Comparison of ENCODE assay signal across 1 cellular context in the genomic region with DNA sequence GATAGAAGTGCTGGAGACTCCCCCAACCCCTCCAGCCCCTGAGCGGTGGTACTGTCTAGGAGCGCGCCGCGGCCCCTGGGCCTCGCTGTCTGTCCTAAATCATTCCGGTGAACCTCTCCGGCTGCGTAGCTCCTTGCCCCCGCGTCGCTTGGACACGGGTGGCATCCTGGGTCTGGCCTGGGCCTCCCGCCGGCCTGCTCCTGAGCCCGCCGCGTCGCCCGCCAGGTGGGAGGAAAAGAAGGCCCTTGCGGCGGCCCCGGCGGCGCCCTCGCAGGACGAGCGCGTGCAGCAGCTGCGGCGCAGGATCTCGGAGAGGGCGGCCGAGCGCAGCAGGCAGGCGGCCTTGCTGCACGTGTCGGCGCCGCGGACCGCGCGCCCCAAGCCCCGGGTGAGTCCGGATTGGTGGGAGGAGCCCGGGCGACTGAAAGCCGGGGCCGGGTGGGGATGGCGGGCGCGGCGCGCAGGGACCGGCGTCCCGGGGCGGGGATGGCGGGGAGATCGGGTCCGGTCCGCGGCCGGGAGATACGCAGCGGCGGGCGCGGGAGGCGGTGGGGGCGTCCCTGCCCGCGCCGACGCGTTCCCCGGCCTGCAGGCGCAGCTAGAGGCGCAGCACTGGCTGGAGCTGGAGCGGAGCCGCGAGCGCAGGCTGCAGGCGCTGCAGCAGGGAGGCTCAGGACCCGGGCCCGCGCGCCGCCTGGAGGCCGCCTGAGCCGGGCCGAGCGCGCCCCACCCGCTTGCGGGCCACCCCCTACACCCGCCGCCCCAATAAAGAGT.
TF ChIP-seq lines count a peak whose summit lies in the region.

No MANE protein-coding gene starts in this region.

TF ChIP-seq in WTC11, 78 proteins besides CTCF, POLR2A, EP300 and RAD21 (continued from another document):
- no peak for TF ChIP-seq USF1 (CRISPR knock-in tag; IDR thresholded peaks at IDR 0.05)
- TF ChIP-seq, protein P1, sequence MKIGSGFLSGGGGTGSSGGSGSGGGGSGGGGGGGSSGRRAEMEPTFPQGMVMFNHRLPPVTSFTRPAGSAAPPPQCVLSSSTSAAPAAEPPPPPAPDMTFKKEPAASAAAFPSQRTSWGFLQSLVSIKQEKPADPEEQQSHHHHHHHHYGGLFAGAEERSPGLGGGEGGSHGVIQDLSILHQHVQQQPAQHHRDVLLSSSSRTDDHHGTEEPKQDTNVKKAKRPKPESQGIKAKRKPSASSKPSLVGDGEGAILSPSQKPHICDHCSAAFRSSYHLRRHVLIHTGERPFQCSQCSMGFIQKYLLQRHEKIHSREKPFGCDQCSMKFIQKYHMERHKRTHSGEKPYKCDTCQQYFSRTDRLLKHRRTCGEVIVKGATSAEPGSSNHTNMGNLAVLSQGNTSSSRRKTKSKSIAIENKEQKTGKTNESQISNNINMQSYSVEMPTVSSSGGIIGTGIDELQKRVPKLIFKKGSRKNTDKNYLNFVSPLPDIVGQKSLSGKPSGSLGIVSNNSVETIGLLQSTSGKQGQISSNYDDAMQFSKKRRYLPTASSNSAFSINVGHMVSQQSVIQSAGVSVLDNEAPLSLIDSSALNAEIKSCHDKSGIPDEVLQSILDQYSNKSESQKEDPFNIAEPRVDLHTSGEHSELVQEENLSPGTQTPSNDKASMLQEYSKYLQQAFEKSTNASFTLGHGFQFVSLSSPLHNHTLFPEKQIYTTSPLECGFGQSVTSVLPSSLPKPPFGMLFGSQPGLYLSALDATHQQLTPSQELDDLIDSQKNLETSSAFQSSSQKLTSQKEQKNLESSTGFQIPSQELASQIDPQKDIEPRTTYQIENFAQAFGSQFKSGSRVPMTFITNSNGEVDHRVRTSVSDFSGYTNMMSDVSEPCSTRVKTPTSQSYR (CRISPR knock-in tag; IDR thresholded peaks at IDR 0.05) = no peak
